ENCODE assay signal across 1 cellular context in genomic region chr4:143513314-143514211, GRCh38.
TF ChIP-seq lines count a peak whose summit lies in the region.

SMARCA5 (plus strand) TSS chr4:143513702; CDS start chr4:143513925, 223 bp downstream.

TF ChIP-seq in GM12878, 131 proteins besides CTCF, POLR2A, EP300 and RAD21 (continued from another document and continues in another):
- TF ChIP-seq, protein P1, sequence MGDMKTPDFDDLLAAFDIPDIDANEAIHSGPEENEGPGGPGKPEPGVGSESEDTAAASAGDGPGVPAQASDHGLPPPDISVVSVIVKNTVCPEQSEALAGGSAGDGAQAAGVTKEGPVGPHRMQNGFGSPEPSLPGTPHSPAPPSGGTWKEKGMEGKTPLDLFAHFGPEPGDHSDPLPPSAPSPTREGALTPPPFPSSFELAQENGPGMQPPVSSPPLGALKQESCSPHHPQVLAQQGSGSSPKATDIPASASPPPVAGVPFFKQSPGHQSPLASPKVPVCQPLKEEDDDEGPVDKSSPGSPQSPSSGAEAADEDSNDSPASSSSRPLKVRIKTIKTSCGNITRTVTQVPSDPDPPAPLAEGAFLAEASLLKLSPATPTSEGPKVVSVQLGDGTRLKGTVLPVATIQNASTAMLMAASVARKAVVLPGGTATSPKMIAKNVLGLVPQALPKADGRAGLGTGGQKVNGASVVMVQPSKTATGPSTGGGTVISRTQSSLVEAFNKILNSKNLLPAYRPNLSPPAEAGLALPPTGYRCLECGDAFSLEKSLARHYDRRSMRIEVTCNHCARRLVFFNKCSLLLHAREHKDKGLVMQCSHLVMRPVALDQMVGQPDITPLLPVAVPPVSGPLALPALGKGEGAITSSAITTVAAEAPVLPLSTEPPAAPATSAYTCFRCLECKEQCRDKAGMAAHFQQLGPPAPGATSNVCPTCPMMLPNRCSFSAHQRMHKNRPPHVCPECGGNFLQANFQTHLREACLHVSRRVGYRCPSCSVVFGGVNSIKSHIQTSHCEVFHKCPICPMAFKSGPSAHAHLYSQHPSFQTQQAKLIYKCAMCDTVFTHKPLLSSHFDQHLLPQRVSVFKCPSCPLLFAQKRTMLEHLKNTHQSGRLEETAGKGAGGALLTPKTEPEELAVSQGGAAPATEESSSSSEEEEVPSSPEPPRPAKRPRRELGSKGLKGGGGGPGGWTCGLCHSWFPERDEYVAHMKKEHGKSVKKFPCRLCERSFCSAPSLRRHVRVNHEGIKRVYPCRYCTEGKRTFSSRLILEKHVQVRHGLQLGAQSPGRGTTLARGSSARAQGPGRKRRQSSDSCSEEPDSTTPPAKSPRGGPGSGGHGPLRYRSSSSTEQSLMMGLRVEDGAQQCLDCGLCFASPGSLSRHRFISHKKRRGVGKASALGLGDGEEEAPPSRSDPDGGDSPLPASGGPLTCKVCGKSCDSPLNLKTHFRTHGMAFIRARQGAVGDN (IDR thresholded peaks at IDR 0.05), result peak; percentile 45; the same call in 1 of the 2 replicates
- no peak for TF ChIP-seq SMAD1 (IDR thresholded peaks at IDR 0.05; ENCODE audit: low read depth, partially characterized antibody)
- TF ChIP-seq EED (IDR thresholded peaks at IDR 0.05; ENCODE audit: low read depth), result peak; percentile 65
- TF ChIP-seq, protein P2, sequence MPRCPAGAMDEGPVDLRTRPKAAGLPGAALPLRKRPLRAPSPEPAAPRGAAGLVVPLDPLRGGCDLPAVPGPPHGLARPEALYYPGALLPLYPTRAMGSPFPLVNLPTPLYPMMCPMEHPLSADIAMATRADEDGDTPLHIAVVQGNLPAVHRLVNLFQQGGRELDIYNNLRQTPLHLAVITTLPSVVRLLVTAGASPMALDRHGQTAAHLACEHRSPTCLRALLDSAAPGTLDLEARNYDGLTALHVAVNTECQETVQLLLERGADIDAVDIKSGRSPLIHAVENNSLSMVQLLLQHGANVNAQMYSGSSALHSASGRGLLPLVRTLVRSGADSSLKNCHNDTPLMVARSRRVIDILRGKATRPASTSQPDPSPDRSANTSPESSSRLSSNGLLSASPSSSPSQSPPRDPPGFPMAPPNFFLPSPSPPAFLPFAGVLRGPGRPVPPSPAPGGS (IDR thresholded peaks at IDR 0.05; ENCODE audit: borderline replicate concordance, insufficient read depth, low read depth, low read length, poor library complexity, severe bottlenecking), result peak; percentile 45
- TF ChIP-seq ETV6 (conservative IDR thresholded peaks at IDR 0.05 in 1 of 2, IDR thresholded peaks at IDR 0.05 in 1 of 2; ENCODE audit: borderline replicate concordance in 1 of 2, low read depth in 1 of 2), result no peak
- TF ChIP-seq, protein P3, sequence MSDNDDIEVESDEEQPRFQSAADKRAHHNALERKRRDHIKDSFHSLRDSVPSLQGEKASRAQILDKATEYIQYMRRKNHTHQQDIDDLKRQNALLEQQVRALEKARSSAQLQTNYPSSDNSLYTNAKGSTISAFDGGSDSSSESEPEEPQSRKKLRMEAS (IDR thresholded peaks at IDR 0.05; ENCODE audit: low read depth, low read length), result no peak
- TF ChIP-seq, protein P4, sequence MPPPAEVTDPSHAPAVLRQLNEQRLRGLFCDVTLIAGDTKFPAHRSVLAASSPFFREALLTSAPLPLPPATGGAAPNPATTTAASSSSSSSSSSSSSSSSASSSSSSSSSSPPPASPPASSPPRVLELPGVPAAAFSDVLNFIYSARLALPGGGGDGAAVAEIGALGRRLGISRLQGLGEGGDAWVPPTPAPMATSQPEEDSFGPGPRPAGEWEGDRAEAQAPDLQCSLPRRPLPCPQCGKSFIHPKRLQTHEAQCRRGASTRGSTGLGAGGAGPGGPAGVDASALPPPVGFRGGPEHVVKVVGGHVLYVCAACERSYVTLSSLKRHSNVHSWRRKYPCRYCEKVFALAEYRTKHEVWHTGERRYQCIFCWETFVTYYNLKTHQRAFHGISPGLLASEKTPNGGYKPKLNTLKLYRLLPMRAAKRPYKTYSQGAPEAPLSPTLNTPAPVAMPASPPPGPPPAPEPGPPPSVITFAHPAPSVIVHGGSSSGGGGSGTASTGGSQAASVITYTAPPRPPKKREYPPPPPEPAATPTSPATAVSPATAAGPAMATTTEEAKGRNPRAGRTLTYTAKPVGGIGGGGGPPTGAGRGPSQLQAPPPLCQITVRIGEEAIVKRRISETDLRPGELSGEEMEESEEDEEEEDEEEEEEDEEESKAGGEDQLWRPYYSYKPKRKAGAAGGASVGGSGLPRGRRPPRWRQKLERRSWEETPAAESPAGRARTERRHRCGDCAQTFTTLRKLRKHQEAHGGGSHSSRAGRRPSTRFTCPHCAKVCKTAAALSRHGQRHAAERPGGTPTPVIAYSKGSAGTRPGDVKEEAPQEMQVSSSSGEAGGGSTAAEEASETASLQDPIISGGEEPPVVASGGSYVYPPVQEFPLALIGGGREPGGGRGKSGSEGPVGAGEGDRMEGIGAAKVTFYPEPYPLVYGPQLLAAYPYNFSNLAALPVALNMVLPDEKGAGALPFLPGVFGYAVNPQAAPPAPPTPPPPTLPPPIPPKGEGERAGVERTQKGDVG (CRISPR knock-in tag; IDR thresholded peaks at IDR 0.05), result no peak
- TF ChIP-seq DPF2 (IDR thresholded peaks at IDR 0.05), result peak; percentile 80
- TF ChIP-seq NFYA (IDR thresholded peaks at IDR 0.05; ENCODE audit: borderline replicate concordance, low read depth, low read length), result no peak
- TF ChIP-seq TCF3 (IDR thresholded peaks at IDR 0.05; ENCODE audit: borderline replicate concordance, insufficient read depth, low read depth, low read length), result no peak
- no peak for TF ChIP-seq E4F1 (IDR thresholded peaks at IDR 0.05; ENCODE audit: borderline replicate concordance, partially characterized antibody)
- TF ChIP-seq CREB1 (IDR thresholded peaks at IDR 0.05; ENCODE audit: low read depth), result peak; percentile 90
- TF ChIP-seq, protein P5, sequence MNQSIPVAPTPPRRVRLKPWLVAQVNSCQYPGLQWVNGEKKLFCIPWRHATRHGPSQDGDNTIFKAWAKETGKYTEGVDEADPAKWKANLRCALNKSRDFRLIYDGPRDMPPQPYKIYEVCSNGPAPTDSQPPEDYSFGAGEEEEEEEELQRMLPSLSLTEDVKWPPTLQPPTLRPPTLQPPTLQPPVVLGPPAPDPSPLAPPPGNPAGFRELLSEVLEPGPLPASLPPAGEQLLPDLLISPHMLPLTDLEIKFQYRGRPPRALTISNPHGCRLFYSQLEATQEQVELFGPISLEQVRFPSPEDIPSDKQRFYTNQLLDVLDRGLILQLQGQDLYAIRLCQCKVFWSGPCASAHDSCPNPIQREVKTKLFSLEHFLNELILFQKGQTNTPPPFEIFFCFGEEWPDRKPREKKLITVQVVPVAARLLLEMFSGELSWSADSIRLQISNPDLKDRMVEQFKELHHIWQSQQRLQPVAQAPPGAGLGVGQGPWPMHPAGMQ (IDR thresholded peaks at IDR 0.05; ENCODE audit: borderline replicate concordance), result peak; percentile 82
- no peak for TF ChIP-seq FOS (IDR thresholded peaks at IDR 0.05; ENCODE audit: borderline replicate concordance, extremely low read depth, insufficient read length)
- TF ChIP-seq CEBPB (IDR thresholded peaks at IDR 0.05; ENCODE audit: borderline replicate concordance in 1 of 2, low read depth in 2 of 2, low read length in 2 of 2), result no peak
- TF ChIP-seq BACH1 (IDR thresholded peaks at IDR 0.05; ENCODE audit: borderline replicate concordance), result peak; percentile 89
- peak; percentile 86 for TF ChIP-seq BRCA1 (IDR thresholded peaks at IDR 0.05; ENCODE audit: low read depth, low read length)
- TF ChIP-seq, protein P6, sequence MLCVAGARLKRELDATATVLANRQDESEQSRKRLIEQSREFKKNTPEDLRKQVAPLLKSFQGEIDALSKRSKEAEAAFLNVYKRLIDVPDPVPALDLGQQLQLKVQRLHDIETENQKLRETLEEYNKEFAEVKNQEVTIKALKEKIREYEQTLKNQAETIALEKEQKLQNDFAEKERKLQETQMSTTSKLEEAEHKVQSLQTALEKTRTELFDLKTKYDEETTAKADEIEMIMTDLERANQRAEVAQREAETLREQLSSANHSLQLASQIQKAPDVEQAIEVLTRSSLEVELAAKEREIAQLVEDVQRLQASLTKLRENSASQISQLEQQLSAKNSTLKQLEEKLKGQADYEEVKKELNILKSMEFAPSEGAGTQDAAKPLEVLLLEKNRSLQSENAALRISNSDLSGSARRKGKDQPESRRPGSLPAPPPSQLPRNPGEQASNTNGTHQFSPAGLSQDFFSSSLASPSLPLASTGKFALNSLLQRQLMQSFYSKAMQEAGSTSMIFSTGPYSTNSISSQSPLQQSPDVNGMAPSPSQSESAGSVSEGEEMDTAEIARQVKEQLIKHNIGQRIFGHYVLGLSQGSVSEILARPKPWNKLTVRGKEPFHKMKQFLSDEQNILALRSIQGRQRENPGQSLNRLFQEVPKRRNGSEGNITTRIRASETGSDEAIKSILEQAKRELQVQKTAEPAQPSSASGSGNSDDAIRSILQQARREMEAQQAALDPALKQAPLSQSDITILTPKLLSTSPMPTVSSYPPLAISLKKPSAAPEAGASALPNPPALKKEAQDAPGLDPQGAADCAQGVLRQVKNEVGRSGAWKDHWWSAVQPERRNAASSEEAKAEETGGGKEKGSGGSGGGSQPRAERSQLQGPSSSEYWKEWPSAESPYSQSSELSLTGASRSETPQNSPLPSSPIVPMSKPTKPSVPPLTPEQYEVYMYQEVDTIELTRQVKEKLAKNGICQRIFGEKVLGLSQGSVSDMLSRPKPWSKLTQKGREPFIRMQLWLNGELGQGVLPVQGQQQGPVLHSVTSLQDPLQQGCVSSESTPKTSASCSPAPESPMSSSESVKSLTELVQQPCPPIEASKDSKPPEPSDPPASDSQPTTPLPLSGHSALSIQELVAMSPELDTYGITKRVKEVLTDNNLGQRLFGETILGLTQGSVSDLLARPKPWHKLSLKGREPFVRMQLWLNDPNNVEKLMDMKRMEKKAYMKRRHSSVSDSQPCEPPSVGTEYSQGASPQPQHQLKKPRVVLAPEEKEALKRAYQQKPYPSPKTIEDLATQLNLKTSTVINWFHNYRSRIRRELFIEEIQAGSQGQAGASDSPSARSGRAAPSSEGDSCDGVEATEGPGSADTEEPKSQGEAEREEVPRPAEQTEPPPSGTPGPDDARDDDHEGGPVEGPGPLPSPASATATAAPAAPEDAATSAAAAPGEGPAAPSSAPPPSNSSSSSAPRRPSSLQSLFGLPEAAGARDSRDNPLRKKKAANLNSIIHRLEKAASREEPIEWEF (IDR thresholded peaks at IDR 0.05; ENCODE audit: insufficient replicate concordance, low read depth, low read length), result no peak
- no peak; the same call in 1 of the 2 replicates for TF ChIP-seq RUNX3 (IDR thresholded peaks at IDR 0.05; ENCODE audit: low read length)
- TF ChIP-seq USF2 (IDR thresholded peaks at IDR 0.05; ENCODE audit: borderline replicate concordance, low read depth, low read length), result no peak
- TF ChIP-seq POLR2AphosphoS2 (IDR thresholded peaks at IDR 0.05; ENCODE audit: low read depth, low read length), result 0 out of 2 replicates have a peak, but pooled peaks have one; percentile 36
- TF ChIP-seq, protein P7, sequence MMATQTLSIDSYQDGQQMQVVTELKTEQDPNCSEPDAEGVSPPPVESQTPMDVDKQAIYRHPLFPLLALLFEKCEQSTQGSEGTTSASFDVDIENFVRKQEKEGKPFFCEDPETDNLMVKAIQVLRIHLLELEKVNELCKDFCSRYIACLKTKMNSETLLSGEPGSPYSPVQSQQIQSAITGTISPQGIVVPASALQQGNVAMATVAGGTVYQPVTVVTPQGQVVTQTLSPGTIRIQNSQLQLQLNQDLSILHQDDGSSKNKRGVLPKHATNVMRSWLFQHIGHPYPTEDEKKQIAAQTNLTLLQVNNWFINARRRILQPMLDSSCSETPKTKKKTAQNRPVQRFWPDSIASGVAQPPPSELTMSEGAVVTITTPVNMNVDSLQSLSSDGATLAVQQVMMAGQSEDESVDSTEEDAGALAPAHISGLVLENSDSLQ (IDR thresholded peaks at IDR 0.05), result no peak
- TF ChIP-seq, protein P8, sequence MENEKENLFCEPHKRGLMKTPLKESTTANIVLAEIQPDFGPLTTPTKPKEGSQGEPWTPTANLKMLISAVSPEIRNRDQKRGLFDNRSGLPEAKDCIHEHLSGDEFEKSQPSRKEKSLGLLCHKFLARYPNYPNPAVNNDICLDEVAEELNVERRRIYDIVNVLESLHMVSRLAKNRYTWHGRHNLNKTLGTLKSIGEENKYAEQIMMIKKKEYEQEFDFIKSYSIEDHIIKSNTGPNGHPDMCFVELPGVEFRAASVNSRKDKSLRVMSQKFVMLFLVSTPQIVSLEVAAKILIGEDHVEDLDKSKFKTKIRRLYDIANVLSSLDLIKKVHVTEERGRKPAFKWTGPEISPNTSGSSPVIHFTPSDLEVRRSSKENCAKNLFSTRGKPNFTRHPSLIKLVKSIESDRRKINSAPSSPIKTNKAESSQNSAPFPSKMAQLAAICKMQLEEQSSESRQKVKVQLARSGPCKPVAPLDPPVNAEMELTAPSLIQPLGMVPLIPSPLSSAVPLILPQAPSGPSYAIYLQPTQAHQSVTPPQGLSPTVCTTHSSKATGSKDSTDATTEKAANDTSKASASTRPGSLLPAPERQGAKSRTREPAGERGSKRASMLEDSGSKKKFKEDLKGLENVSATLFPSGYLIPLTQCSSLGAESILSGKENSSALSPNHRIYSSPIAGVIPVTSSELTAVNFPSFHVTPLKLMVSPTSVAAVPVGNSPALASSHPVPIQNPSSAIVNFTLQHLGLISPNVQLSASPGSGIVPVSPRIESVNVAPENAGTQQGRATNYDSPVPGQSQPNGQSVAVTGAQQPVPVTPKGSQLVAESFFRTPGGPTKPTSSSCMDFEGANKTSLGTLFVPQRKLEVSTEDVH (IDR thresholded peaks at IDR 0.05; ENCODE audit: low read depth, partially characterized antibody), result no peak
- no peak for TF ChIP-seq JUND (IDR thresholded peaks at IDR 0.05; ENCODE audit: low read depth, low read length)
- TF ChIP-seq ZZZ3 (IDR thresholded peaks at IDR 0.05; ENCODE audit: control insufficient read depth, insufficient read length, low read depth), result no peak
- peak; percentile 87; the same call in 1 of the 2 replicates for TF ChIP-seq GATAD2B (conservative IDR thresholded peaks at IDR 0.05; ENCODE audit: low read depth)
